1 cellular context compared by ENCODE assay signal in the genomic region with DNA sequence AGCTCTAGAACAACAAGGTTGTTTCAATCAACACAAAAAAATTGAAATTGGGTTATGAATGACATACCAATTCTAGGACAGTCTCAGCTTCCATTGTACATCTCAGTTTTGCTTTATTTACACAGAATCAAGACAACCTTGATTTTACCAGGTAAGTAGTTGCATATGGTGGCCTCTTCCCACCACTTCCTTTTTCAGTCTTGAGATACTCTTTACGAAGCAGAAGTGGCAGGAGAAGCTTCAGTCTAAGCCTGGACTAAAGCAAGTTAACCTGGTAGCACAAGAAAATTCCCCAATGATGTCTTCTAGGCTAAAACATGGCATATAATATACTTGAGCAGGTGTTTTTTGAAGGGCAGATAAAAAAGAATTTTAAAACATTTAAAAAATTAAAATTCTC.
TF ChIP-seq lines count a peak whose summit lies in the region.

No MANE protein-coding gene starts in this region.

TF ChIP-seq in HepG2, 621 proteins besides CTCF, POLR2A, EP300 and RAD21:
- TF ChIP-seq KMT2A (CRISPR knock-in tag; IDR thresholded peaks at IDR 0.05), result no peak
- TF ChIP-seq CCDC6 (CRISPR knock-in tag; IDR thresholded peaks at IDR 0.05), result no peak
- no peak for TF ChIP-seq HNRNPUL1 (IDR thresholded peaks at IDR 0.05; ENCODE audit: low read depth, low read length)
- TF ChIP-seq, protein P1, sequence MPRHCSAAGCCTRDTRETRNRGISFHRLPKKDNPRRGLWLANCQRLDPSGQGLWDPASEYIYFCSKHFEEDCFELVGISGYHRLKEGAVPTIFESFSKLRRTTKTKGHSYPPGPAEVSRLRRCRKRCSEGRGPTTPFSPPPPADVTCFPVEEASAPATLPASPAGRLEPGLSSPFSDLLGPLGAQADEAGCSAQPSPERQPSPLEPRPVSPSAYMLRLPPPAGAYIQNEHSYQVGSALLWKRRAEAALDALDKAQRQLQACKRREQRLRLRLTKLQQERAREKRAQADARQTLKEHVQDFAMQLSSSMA (CRISPR knock-in tag; IDR thresholded peaks at IDR 0.05), result no peak
- TF ChIP-seq ZSCAN29 (CRISPR knock-in tag; conservative IDR thresholded peaks at IDR 0.05), result no peak
- TF ChIP-seq, protein P2, sequence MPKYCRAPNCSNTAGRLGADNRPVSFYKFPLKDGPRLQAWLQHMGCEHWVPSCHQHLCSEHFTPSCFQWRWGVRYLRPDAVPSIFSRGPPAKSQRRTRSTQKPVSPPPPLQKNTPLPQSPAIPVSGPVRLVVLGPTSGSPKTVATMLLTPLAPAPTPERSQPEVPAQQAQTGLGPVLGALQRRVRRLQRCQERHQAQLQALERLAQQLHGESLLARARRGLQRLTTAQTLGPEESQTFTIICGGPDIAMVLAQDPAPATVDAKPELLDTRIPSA (CRISPR knock-in tag; IDR thresholded peaks at IDR 0.05; ENCODE audit: borderline replicate concordance), result no peak
- no peak for TF ChIP-seq FOXK2 (IDR thresholded peaks at IDR 0.05)
- TF ChIP-seq, protein P3, sequence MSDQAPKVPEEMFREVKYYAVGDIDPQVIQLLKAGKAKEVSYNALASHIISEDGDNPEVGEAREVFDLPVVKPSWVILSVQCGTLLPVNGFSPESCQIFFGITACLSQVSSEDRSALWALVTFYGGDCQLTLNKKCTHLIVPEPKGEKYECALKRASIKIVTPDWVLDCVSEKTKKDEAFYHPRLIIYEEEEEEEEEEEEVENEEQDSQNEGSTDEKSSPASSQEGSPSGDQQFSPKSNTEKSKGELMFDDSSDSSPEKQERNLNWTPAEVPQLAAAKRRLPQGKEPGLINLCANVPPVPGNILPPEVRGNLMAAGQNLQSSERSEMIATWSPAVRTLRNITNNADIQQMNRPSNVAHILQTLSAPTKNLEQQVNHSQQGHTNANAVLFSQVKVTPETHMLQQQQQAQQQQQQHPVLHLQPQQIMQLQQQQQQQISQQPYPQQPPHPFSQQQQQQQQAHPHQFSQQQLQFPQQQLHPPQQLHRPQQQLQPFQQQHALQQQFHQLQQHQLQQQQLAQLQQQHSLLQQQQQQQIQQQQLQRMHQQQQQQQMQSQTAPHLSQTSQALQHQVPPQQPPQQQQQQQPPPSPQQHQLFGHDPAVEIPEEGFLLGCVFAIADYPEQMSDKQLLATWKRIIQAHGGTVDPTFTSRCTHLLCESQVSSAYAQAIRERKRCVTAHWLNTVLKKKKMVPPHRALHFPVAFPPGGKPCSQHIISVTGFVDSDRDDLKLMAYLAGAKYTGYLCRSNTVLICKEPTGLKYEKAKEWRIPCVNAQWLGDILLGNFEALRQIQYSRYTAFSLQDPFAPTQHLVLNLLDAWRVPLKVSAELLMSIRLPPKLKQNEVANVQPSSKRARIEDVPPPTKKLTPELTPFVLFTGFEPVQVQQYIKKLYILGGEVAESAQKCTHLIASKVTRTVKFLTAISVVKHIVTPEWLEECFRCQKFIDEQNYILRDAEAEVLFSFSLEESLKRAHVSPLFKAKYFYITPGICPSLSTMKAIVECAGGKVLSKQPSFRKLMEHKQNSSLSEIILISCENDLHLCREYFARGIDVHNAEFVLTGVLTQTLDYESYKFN (CRISPR knock-in tag; conservative IDR thresholded peaks at IDR 0.05), result no peak
- no peak for TF ChIP-seq HDAC1 (CRISPR knock-in tag; IDR thresholded peaks at IDR 0.05)
- TF ChIP-seq, protein P4, sequence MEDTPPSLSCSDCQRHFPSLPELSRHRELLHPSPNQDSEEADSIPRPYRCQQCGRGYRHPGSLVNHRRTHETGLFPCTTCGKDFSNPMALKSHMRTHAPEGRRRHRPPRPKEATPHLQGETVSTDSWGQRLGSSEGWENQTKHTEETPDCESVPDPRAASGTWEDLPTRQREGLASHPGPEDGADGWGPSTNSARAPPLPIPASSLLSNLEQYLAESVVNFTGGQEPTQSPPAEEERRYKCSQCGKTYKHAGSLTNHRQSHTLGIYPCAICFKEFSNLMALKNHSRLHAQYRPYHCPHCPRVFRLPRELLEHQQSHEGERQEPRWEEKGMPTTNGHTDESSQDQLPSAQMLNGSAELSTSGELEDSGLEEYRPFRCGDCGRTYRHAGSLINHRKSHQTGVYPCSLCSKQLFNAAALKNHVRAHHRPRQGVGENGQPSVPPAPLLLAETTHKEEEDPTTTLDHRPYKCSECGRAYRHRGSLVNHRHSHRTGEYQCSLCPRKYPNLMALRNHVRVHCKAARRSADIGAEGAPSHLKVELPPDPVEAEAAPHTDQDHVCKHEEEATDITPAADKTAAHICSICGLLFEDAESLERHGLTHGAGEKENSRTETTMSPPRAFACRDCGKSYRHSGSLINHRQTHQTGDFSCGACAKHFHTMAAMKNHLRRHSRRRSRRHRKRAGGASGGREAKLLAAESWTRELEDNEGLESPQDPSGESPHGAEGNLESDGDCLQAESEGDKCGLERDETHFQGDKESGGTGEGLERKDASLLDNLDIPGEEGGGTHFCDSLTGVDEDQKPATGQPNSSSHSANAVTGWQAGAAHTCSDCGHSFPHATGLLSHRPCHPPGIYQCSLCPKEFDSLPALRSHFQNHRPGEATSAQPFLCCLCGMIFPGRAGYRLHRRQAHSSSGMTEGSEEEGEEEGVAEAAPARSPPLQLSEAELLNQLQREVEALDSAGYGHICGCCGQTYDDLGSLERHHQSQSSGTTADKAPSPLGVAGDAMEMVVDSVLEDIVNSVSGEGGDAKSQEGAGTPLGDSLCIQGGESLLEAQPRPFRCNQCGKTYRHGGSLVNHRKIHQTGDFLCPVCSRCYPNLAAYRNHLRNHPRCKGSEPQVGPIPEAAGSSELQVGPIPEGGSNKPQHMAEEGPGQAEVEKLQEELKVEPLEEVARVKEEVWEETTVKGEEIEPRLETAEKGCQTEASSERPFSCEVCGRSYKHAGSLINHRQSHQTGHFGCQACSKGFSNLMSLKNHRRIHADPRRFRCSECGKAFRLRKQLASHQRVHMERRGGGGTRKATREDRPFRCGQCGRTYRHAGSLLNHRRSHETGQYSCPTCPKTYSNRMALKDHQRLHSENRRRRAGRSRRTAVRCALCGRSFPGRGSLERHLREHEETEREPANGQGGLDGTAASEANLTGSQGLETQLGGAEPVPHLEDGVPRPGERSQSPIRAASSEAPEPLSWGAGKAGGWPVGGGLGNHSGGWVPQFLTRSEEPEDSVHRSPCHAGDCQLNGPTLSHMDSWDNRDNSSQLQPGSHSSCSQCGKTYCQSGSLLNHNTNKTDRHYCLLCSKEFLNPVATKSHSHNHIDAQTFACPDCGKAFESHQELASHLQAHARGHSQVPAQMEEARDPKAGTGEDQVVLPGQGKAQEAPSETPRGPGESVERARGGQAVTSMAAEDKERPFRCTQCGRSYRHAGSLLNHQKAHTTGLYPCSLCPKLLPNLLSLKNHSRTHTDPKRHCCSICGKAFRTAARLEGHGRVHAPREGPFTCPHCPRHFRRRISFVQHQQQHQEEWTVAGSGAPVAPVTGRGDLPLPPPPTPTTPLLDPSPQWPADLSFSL (CRISPR knock-in tag; IDR thresholded peaks at IDR 0.05), result no peak
- no peak for TF ChIP-seq MIER3 (CRISPR knock-in tag; IDR thresholded peaks at IDR 0.05; ENCODE audit: borderline replicate concordance)
TF ChIP-seq in HepG2: peak in this region for 0.
